12 cellular contexts compared by ENCODE assay signal in the genomic region with DNA sequence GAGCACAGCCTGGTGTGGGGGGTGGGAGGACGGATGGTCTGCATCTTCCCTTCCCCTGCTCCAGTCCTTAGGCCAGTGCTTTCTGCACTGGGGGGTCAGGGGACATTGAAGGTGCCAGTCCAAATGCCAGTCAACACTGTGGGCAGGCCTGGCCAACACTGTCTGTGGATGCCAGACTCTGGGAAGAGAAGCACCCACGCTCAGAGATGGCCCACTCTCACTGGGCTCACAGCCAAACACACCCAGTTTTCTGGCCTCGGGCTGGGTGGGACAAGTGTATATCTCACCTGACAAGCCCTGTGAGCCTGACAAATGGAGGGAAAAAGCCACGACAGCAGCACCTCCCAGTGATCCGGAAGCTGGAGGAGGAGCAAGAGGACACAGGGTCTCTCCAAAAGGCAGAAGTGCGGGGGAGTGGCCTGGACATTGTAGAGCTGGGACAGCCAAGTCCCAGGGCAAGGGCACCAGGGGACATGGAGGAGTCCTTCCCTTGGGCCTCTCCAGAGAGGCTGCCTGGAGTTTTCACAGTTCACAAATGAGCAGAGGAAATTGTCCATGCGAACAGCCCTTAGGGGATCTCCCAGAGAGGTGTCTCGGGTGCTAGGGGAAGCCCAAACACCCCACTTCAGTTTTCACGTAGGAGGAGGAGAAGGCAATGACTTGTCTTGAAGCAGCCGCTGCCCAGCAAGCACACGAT.
A peak's percentile ranks its signal among the peaks of the same experiment; 100 is the strongest.
DNase-seq lines count a peak whose midpoint lies in the region; ATAC-seq, FAIRE-seq and TF ChIP-seq lines count a peak whose summit lies in the region.
"Had no signal": no experiment of that assay in that cellular context is flagged by ENCODE, and none has a peak within 500 bp of the region (broad histone marks: within the 10 kb centered on the region; RNA-seq: fewer than 3 reads in every experiment).

No MANE protein-coding gene starts in this region.

- intact Hi-C loops in body of pancreas (cut with DNase I), result no loop called here

- no peak for TF ChIP-seq CTCF in body of pancreas (IDR thresholded peaks at IDR 0.05)

- 55 to 56% methylated on average over 11 of the region's 11 CpGs for WGBS in body of pancreas, 2 donors

- peak; percentile 83 for ATAC-seq in GM21723 (IDR thresholded peaks at IDR 0.05; ENCODE audit: unreplicated experiment)
- peak; percentile 82 for ATAC-seq in HG03571 (IDR thresholded peaks at IDR 0.05; ENCODE audit: unreplicated experiment)
- no peak for ATAC-seq in body of pancreas
- ATAC-seq: activated CD4-positive, CD25-positive, alpha-beta regulatory T cell treated with anti-CD3 and anti-CD28 coated beads, Interleukin-2, amount 50 U/mL, for 24 hours had no signal

- no peaks in the 10 kb centered on the region for H3K9me3 ChIP-seq in body of pancreas

- peak; percentile 15 for DNase-seq in NCI-H345 (lab: John Stamatoyannopoulos, UW)
- DNase-seq in NCI-H345 treated with DMSO at 0.1 percent for 48 hours (lab: John Stamatoyannopoulos, UW; ENCODE audit: unreplicated experiment), result no peak
- DNase-seq in RCC 7860 (ENCODE audit: low spot score), result no peak
- no peak for DNase-seq in body of pancreas
- no peak for DNase-seq in activated CD4-positive, alpha-beta T cell treated with anti-CD3 and anti-CD28 coated beads, Interleukin-2, amount 50 U/mL, for 4 hours
- DNase-seq: central memory CD4-positive, alpha-beta T cell; NCI-H2081 treated with DMSO at 0.1 percent for 48 hours had no signal

- peak overlapping the region in 11 of 21 experiments; percentile 5 to 80 (median 30) for H3K27ac ChIP-seq in skin epidermis
- H3K27ac ChIP-seq in body of pancreas, result no peak overlapping the region

- H3K4me1 ChIP-seq in body of pancreas, result peaks cover 8% of the 10 kb centered on the region

- no peaks in the 10 kb centered on the region for H3K36me3 ChIP-seq in body of pancreas (replicated peaks in 1 of 2; ENCODE audit: insufficient read depth in 1 of 2, low read depth in 2 of 2)

- no peak for FAIRE-seq in RCC 7860 (lab: Jason Lieb, UNC)
- FAIRE-seq: A204.1 had no signal

- H3K27me3 ChIP-seq in body of pancreas, result no peaks in the 10 kb centered on the region

- no peak for TF ChIP-seq POLR2A in body of pancreas (IDR thresholded peaks at IDR 0.05)

- no peak overlapping the region for H3K4me3 ChIP-seq in skin epidermis
- H3K4me3 ChIP-seq in body of pancreas, result no peak overlapping the region

Comparison
In these comparisons a context has a peak if more than half of its experiments do, and no peak if none do; other contexts are left out.
1. H3K27ac ChIP-seq: peak in skin epidermis (11 of 21); none in body of pancreas (0 of 4).